Comparison of ENCODE assay signal across 8 cellular contexts in genomic region chr2:222427606-222428320, GRCh38. TPM values are rescaled to one million over a fixed set of nuclear protein-coding genes. Genes with fewer than 3 reads are reported as not detected.
DNase-seq lines count a peak whose midpoint lies in the region; ATAC-seq and TF ChIP-seq lines count a peak whose summit lies in the region.

No MANE protein-coding gene starts in this region.

- POLR2A ChIA-PET in activated CD8-positive, alpha-beta T cell treated with anti-CD3 and anti-CD28 coated beads for 36 hours (lab: Charles Lee) = no interaction called here
- POLR2A ChIA-PET in activated CD8-positive, alpha-beta T cell treated with anti-CD3 and anti-CD28 coated beads, Interleukin-2, amount 10 ng/mL, durations not matched to agents 7 days and 5 days (lab: Charles Lee) = no interaction called here

- DNase-seq in activated CD8-positive, alpha-beta T cell treated with anti-CD3 and anti-CD28 coated beads for 36 hours = no peak
- DNase-seq in activated CD8-positive, alpha-beta T cell treated with anti-CD3 and anti-CD28 coated beads, Interleukin-2, amount 10 ng/mL, durations not matched to agents 7 days and 5 days = no peak
- no peak for DNase-seq in RWPE2 (ENCODE audit: low spot score)
- no peak for DNase-seq in smooth muscle cell (lab: John Stamatoyannopoulos, UW; ENCODE audit: unreplicated experiment)
- DNase-seq in hepatic stellate cell (ENCODE audit: low spot score) = no peak
- DNase-seq in EL = no peak
- no peak for DNase-seq in CD14-positive monocyte (ENCODE audit: low spot score)

- no peak overlapping the region for H3K4me3 Mint-ChIP-seq in activated CD8-positive, alpha-beta T cell treated with anti-CD3 and anti-CD28 coated beads for 36 hours
- no peak overlapping the region for H3K4me3 Mint-ChIP-seq in activated CD8-positive, alpha-beta T cell treated with anti-CD3 and anti-CD28 coated beads, Interleukin-2, amount 10 ng/mL, durations not matched to agents 7 days and 5 days
- H3K4me3 Mint-ChIP-seq in CD14-positive monocyte = peak overlapping the region in 1 of 2 donors; percentile 7

- peak overlapping the region; percentile 40 for H3K27ac Mint-ChIP-seq in activated CD8-positive, alpha-beta T cell treated with anti-CD3 and anti-CD28 coated beads for 36 hours
- H3K27ac Mint-ChIP-seq in activated CD8-positive, alpha-beta T cell treated with anti-CD3 and anti-CD28 coated beads, Interleukin-2, amount 10 ng/mL, durations not matched to agents 7 days and 5 days = no peak overlapping the region
- no peak overlapping the region for H3K27ac Mint-ChIP-seq in CD14-positive monocyte

- no peak overlapping the region for H3K9ac ChIP-seq in smooth muscle cell (ENCODE audit: low read depth)

- H3K27ac ChIP-seq in RWPE2 (ENCODE audit: poor library complexity, severe bottlenecking) (peak overlapping the region; percentile 9), smooth muscle cell (ENCODE audit: low read depth) (peak overlapping the region; percentile 15)

- no peak overlapping the region for H2AFZ ChIP-seq in smooth muscle cell (ENCODE audit: low read depth)

- H3K27me3 ChIP-seq in RWPE2 (ENCODE audit: insufficient read depth, poor library complexity, severe bottlenecking) (peaks cover 21% of the 10 kb centered on the region), smooth muscle cell (ENCODE audit: low read depth) (peaks cover 93% of the 10 kb centered on the region)

- no peaks in the 10 kb centered on the region for H4K20me1 ChIP-seq in smooth muscle cell (ENCODE audit: low read depth)

- H3K4me1 Mint-ChIP-seq in activated CD8-positive, alpha-beta T cell treated with anti-CD3 and anti-CD28 coated beads for 36 hours (ENCODE audit: low read depth) = peaks cover 35% of the 10 kb centered on the region
- peaks cover 11% of the 10 kb centered on the region for H3K4me1 Mint-ChIP-seq in activated CD8-positive, alpha-beta T cell treated with anti-CD3 and anti-CD28 coated beads, Interleukin-2, amount 10 ng/mL, durations not matched to agents 7 days and 5 days (ENCODE audit: low read depth)
- peaks cover 22% of the 10 kb centered on the region for H3K4me1 Mint-ChIP-seq in CD14-positive monocyte

- H3K4me3 ChIP-seq in RWPE2 (ENCODE audit: severe bottlenecking) (no peak overlapping the region), smooth muscle cell (no peak overlapping the region)

- H3K9me3 ChIP-seq in RWPE2 (ENCODE audit: severe bottlenecking) = no peaks in the 10 kb centered on the region
- H3K9me3 ChIP-seq in smooth muscle cell (replicated peaks; ENCODE audit: low read depth) = no peaks in the 10 kb centered on the region

- H3K27me3 Mint-ChIP-seq in activated CD8-positive, alpha-beta T cell treated with anti-CD3 and anti-CD28 coated beads for 36 hours = peaks cover 30% of the 10 kb centered on the region
- peaks cover 32% of the 10 kb centered on the region for H3K27me3 Mint-ChIP-seq in activated CD8-positive, alpha-beta T cell treated with anti-CD3 and anti-CD28 coated beads, Interleukin-2, amount 10 ng/mL, durations not matched to agents 7 days and 5 days (ENCODE audit: low read depth)
- peaks cover 55 to 67% (median 63%) of the 10 kb centered on the region in 3 donors for H3K27me3 Mint-ChIP-seq in CD14-positive monocyte (ENCODE audit: low read depth in 3 of 3)

- H3F3A ChIP-seq in smooth muscle cell (ENCODE audit: low read depth) = no peaks in the 10 kb centered on the region

- no peaks in the 10 kb centered on the region for H3K79me2 ChIP-seq in smooth muscle cell (ENCODE audit: low read depth)

- no peak overlapping the region for H3K4me2 ChIP-seq in smooth muscle cell

- H3K36me3 Mint-ChIP-seq in activated CD8-positive, alpha-beta T cell treated with anti-CD3 and anti-CD28 coated beads for 36 hours (ENCODE audit: low read depth) = peaks cover 7% of the 10 kb centered on the region
- peaks cover 5% of the 10 kb centered on the region for H3K36me3 Mint-ChIP-seq in activated CD8-positive, alpha-beta T cell treated with anti-CD3 and anti-CD28 coated beads, Interleukin-2, amount 10 ng/mL, durations not matched to agents 7 days and 5 days (ENCODE audit: low read depth)
- peaks cover 5 to 12% of the 10 kb centered on the region in 2 donors for H3K36me3 Mint-ChIP-seq in CD14-positive monocyte

- no peak for ATAC-seq in activated CD8-positive, alpha-beta T cell treated with anti-CD3 and anti-CD28 coated beads for 36 hours
- ATAC-seq in activated CD8-positive, alpha-beta T cell treated with anti-CD3 and anti-CD28 coated beads, Interleukin-2, amount 10 ng/mL, durations not matched to agents 7 days and 5 days = no peak
- peak; percentile 57 for ATAC-seq in HG02840 (IDR thresholded peaks at IDR 0.05; ENCODE audit: low FRiP score, unreplicated experiment)
- peak; percentile 85 for ATAC-seq in RWPE2 (ENCODE audit: low read depth)

- CTCF ChIA-PET in activated CD8-positive, alpha-beta T cell treated with anti-CD3 and anti-CD28 coated beads for 36 hours (lab: Charles Lee) = no interaction called here
- CTCF ChIA-PET in activated CD8-positive, alpha-beta T cell treated with anti-CD3 and anti-CD28 coated beads, Interleukin-2, amount 10 ng/mL, durations not matched to agents 7 days and 5 days (lab: Charles Lee) = no interaction called here

- no peaks in the 10 kb centered on the region for H3K36me3 ChIP-seq in RWPE2 (ENCODE audit: low read depth)
- no peaks in the 10 kb centered on the region for H3K36me3 ChIP-seq in smooth muscle cell (ENCODE audit: low read depth)

- WGBS in smooth muscle cell (ENCODE audit: low lambda C conversion rate) = 70% methylated on average over 4 of the region's 4 CpGs

- intact Hi-C loops in activated CD8-positive, alpha-beta T cell treated with anti-CD3 and anti-CD28 coated beads for 36 hours (cut with micrococcal nuclease) = loop anchor here (10.0 kb wide), 1 partner anchor 113 kb away; no protein-coding TSS in a partner anchor
- intact Hi-C loops in CD14-positive monocyte (cut with micrococcal nuclease) = loop anchor here in 1 of 2 donors (10.0 kb wide), 1 partner anchor 63 kb away; no protein-coding TSS in a partner anchor

- H3K9me3 Mint-ChIP-seq in activated CD8-positive, alpha-beta T cell treated with anti-CD3 and anti-CD28 coated beads for 36 hours = peaks cover 1% of the 10 kb centered on the region
- H3K9me3 Mint-ChIP-seq in activated CD8-positive, alpha-beta T cell treated with anti-CD3 and anti-CD28 coated beads, Interleukin-2, amount 10 ng/mL, durations not matched to agents 7 days and 5 days (ENCODE audit: insufficient read depth) = no peaks in the 10 kb centered on the region
- peaks cover 0 to 23% (median 9%) of the 10 kb centered on the region in 7 donors for H3K9me3 Mint-ChIP-seq in CD14-positive monocyte

- H3K4me1 ChIP-seq in RWPE2 (ENCODE audit: insufficient read depth, poor library complexity, severe bottlenecking) = peaks cover 6% of the 10 kb centered on the region
- H3K4me1 ChIP-seq in smooth muscle cell (ENCODE audit: low read depth) = no peaks in the 10 kb centered on the region

- TF ChIP-seq CTCF in activated CD8-positive, alpha-beta T cell treated with anti-CD3 and anti-CD28 coated beads for 36 hours (IDR thresholded peaks at IDR 0.05) = no peak
- no peak for TF ChIP-seq CTCF in RWPE2 (IDR thresholded peaks at IDR 0.05; ENCODE audit: poor library complexity, severe bottlenecking)
- no peak for TF ChIP-seq CTCF in smooth muscle cell (IDR thresholded peaks at IDR 0.05; ENCODE audit: borderline replicate concordance, insufficient read depth, poor library complexity, severe bottlenecking)
- TF ChIP-seq CTCF in CD14-positive monocyte (IDR thresholded peaks at IDR 0.05) = no peak

RNA-seq across cellular contexts. Expression of gene SGPP2, which starts 3.4 kb away (rescaled TPM):
- 1 to 10 TPM; 2.8 to 3.0 TPM for total RNA-seq in activated CD8-positive, alpha-beta T cell treated with anti-CD3 and anti-CD28 coated beads for 36 hours
- under 1 TPM; 0.08 to 0.11 TPM for total RNA-seq in activated CD8-positive, alpha-beta T cell treated with anti-CD3 and anti-CD28 coated beads, Interleukin-2, amount 10 ng/mL, durations not matched to agents 7 days and 5 days
- 1.4 and 1.5 TPM in 2 replicates for total RNA-seq in smooth muscle cell
- 0.30 and 0.66 TPM in 2 replicates for polyA plus RNA-seq in smooth muscle cell
- polyA plus RNA-seq in CD14-positive monocyte = not detected

Comparison
In these comparisons a context has a peak if more than half of its experiments do, and no peak if none do; other contexts are left out.
1. ATAC-seq: peak in HG02840 (single experiment) and RWPE2 (single experiment); none in activated CD8-positive, alpha-beta T cell treated with anti-CD3 and anti-CD28 coated beads for 36 hours (single experiment) and activated CD8-positive, alpha-beta T cell treated with anti-CD3 and anti-CD28 coated beads, Interleukin-2, amount 10 ng/mL, durations not matched to agents 7 days and 5 days (single experiment).